Comparison of ENCODE assay signal across 8 cellular contexts in the genomic region with DNA sequence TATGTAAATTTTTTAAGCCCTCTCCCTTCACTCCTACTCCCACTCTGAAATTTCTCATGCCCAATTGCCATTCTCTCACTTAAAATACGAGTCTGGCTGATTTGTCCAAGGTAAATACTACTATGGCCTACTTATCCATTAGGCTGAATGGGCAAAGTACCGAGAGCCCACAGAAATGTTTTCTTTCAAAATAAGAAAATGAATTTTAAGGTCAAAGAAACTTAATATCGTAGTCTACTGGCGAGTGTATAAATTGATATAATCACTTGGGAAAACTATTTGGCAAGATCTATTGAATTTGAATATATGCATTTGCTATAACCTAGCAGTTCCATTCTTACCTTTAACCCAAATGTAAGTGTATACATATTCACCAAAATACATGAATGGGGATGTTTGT. TPM values are rescaled to one million over a fixed set of nuclear protein-coding genes. Genes with fewer than 3 reads are reported as not detected.
DNase-seq lines count a peak whose midpoint lies in the region; FAIRE-seq and TF ChIP-seq lines count a peak whose summit lies in the region.

No MANE protein-coding gene starts in this region.

- CTCF ChIA-PET in Calu3 (lab: Charles Lee) = interaction anchor here (1.4 kb wide), 1 partner anchor 49 kb away, joined by 3 read pairs; a partner anchor contains a TSS
- CTCF ChIA-PET in endothelial cell of umbilical vein (lab: Charles Lee) = interaction anchor here (1.3 to 1.5 kb wide), 3 partner anchors 12 to 93 kb away, joined by 3 to 11 read pairs (median 5); a partner anchor contains a TSS

- no peaks in the 10 kb centered on the region for H3K4me1 ChIP-seq in NT2/D1 (ENCODE audit: insufficient read depth, insufficient read length)
- peaks cover 8% of the 10 kb centered on the region for H3K4me1 ChIP-seq in endothelial cell of umbilical vein (ENCODE audit: control insufficient read depth, extremely low read depth, insufficient read depth, low read length)

- TF ChIP-seq POLR2A in endothelial cell of umbilical vein (IDR thresholded peaks at IDR 0.05; ENCODE audit: low read depth, low read length) (no peak), lower leg skin (IDR thresholded peaks at IDR 0.05) (no peak)

- H3K4me3 ChIP-seq in NT2/D1 (ENCODE audit: insufficient read length, low read depth) = peak overlapping the region; percentile 66
- H3K4me3 ChIP-seq in endothelial cell of umbilical vein (replicated peaks in 1 of 3; ENCODE audit: insufficient read depth in 1 of 3, low read depth in 1 of 3, low read length in 3 of 3) = no peak overlapping the region
- no peak overlapping the region for H3K4me3 ChIP-seq in H7 (ENCODE audit: insufficient read depth, low read depth, low read length)
- no peak overlapping the region for H3K4me3 ChIP-seq in lower leg skin (ENCODE audit: low read depth, poor library complexity, severe bottlenecking)

- H3K9me3 Mint-ChIP-seq in Calu3 (ENCODE audit: low read depth, unreplicated experiment) = peaks cover 29% of the 10 kb centered on the region
- H3K9me3 Mint-ChIP-seq in osteocyte (ENCODE audit: unreplicated experiment) = peaks cover 68% of the 10 kb centered on the region

- peak overlapping the region; percentile 99 for H2AFZ ChIP-seq in endothelial cell of umbilical vein (ENCODE audit: low read depth, low read length)

- no peaks in the 10 kb centered on the region for H3K79me2 ChIP-seq in endothelial cell of umbilical vein (ENCODE audit: control insufficient read depth, insufficient read depth, low read length)

- intact Hi-C loops in Calu3 (cut with micrococcal nuclease; ENCODE audit: unreplicated experiment) = no loop called here
- intact Hi-C loops in endothelial cell of umbilical vein (cut with micrococcal nuclease) = no loop called here
- intact Hi-C loops in lower leg skin (cut with DNase I; ENCODE audit: low total_unique reads) = no loop called here

- dilution Hi-C loops in endothelial cell of umbilical vein (cut with MboI; ENCODE audit: extremely low pct_ligation_motif_present, low sequenced_read_pairs) = no loop called here

- H3K4me2 ChIP-seq in endothelial cell of umbilical vein (ENCODE audit: insufficient read depth, low read length) = peak overlapping the region; percentile 80

- H4K20me1 ChIP-seq in endothelial cell of umbilical vein (replicated peaks; ENCODE audit: control insufficient read depth, extremely low read depth, insufficient read depth, low read length) = no peaks in the 10 kb centered on the region

- H3K9ac ChIP-seq in NT2/D1 (ENCODE audit: insufficient read length, low read depth) = no peak overlapping the region
- no peak overlapping the region for H3K9ac ChIP-seq in endothelial cell of umbilical vein (replicated peaks; ENCODE audit: extremely low read depth, insufficient read depth, low read length)

- WGBS in lower leg skin, 2 donors = 94% methylated on average over 4 of the region's 4 CpGs

- no TSS peak for BruUV-seq in Calu3 (replicated peaks; lab: Mats Ljungman, UMichigan)
- no TSS peak for BruUV-seq in endothelial cell of umbilical vein (replicated peaks; lab: Mats Ljungman, UMichigan)

- H3K36me3 Mint-ChIP-seq in Calu3 (ENCODE audit: insufficient read depth, unreplicated experiment) = peaks cover 13% of the 10 kb centered on the region
- H3K36me3 Mint-ChIP-seq in osteocyte (ENCODE audit: unreplicated experiment) = peaks cover 41% of the 10 kb centered on the region

- H3K4me1 Mint-ChIP-seq in Calu3 (ENCODE audit: low read depth, unreplicated experiment) = no peaks in the 10 kb centered on the region
- H3K4me1 Mint-ChIP-seq in osteocyte (ENCODE audit: unreplicated experiment) = peaks cover 17% of the 10 kb centered on the region

- no peak overlapping the region for H3K27ac Mint-ChIP-seq in Calu3 (ENCODE audit: unreplicated experiment)
- no peak overlapping the region for H3K27ac Mint-ChIP-seq in osteocyte (ENCODE audit: unreplicated experiment)

- FAIRE-seq in endothelial cell of umbilical vein (lab: Jason Lieb, UNC) = no peak

- H3K36me3 ChIP-seq in NT2/D1 (ENCODE audit: insufficient read depth, insufficient read length, low read length) (peaks cover 20% of the 10 kb centered on the region), endothelial cell of umbilical vein (ENCODE audit: control insufficient read depth in 2 of 2, extremely low read depth in 1 of 2, insufficient read depth in 2 of 2, low read length in 2 of 2) (no peaks in the 10 kb centered on the region), H7 (replicated peaks; ENCODE audit: control insufficient read depth, insufficient read depth, low read length) (no peaks in the 10 kb centered on the region)

- POLR2A ChIA-PET in endothelial cell of umbilical vein (lab: Charles Lee) = no interaction called here

- H3K9me3 ChIP-seq in NT2/D1 (ENCODE audit: insufficient read depth, low read length) (peaks cover 36% of the 10 kb centered on the region; the same call in 1 of the 2 replicates), endothelial cell of umbilical vein (replicated peaks; ENCODE audit: control insufficient read depth, insufficient read depth, low read length) (no peaks in the 10 kb centered on the region)

- H3K27me3 Mint-ChIP-seq in Calu3 (ENCODE audit: unreplicated experiment) (no peaks in the 10 kb centered on the region), osteocyte (ENCODE audit: unreplicated experiment) (no peaks in the 10 kb centered on the region)

- no peak overlapping the region for H3K27ac ChIP-seq in endothelial cell of umbilical vein (ENCODE audit: insufficient read depth, low read depth, low read length)

- H3K27me3 ChIP-seq in NT2/D1 (ENCODE audit: insufficient read depth, insufficient read length) (no peaks in the 10 kb centered on the region), endothelial cell of umbilical vein (ENCODE audit: control insufficient read depth in 2 of 2, insufficient read depth in 2 of 2, low read length in 2 of 2) (no peaks in the 10 kb centered on the region), H7 (ENCODE audit: control insufficient read depth, insufficient read depth, low read length) (no peaks in the 10 kb centered on the region)

- DNase-seq in Calu3 (no peak), NT2/D1 (ENCODE audit: low read depth, low spot score) (no peak), endothelial cell of umbilical vein (ENCODE audit: low read depth, low spot score) (no peak), osteocyte (ENCODE audit: extremely low spot score, unreplicated experiment) (no peak), RKO (ENCODE audit: low spot score) (no peak), kidney glomerular epithelial cell (lab: John Stamatoyannopoulos, UW) (no peak), H7 (no peak), lower leg skin (ENCODE audit: low spot score in 2 of 2) (no peak)

- no peaks in the 10 kb centered on the region for H3K9me1 ChIP-seq in endothelial cell of umbilical vein (replicated peaks; ENCODE audit: control insufficient read depth, extremely low read depth, insufficient read depth, low read length)

- H3K4me3 Mint-ChIP-seq in Calu3 (ENCODE audit: low read depth, unreplicated experiment) (peak overlapping the region; percentile 84), osteocyte (ENCODE audit: unreplicated experiment) (peak overlapping the region; percentile 97)

- TF ChIP-seq CTCF in Calu3 (IDR thresholded peaks at IDR 0.05; ENCODE audit: unreplicated experiment) = no peak
- no peak for TF ChIP-seq CTCF in endothelial cell of umbilical vein (IDR thresholded peaks at IDR 0.05; ENCODE audit: extremely low read depth in 1 of 2, insufficient read depth in 1 of 2, low read depth in 1 of 2, low read length in 2 of 2)
- no peak for TF ChIP-seq CTCF in osteocyte (IDR thresholded peaks at IDR 0.05)
- no peak for TF ChIP-seq CTCF in lower leg skin (IDR thresholded peaks at IDR 0.05)

TF ChIP-seq in endothelial cell of umbilical vein, 7 proteins besides CTCF, POLR2A, EP300 and RAD21 (continues in another document):
- no peak for TF ChIP-seq FOS (IDR thresholded peaks at IDR 0.05; ENCODE audit: borderline replicate concordance, insufficient read depth, low read length)

RNA-seq across cellular contexts. Expression of a gene that starts 18.6 kb away (rescaled TPM):
- total RNA-seq in Calu3 (2022) (4.4 and 4.6 TPM in 2 replicates), endothelial cell of umbilical vein (0.62 and 1.5 TPM in 2 replicates), osteocyte (6.5 and 6.6 TPM in 2 replicates), lower leg skin (1 to 10 TPM in 3 of 4 donors, under 1 TPM in 1; 0.71 to 4.5 (median 2.5) TPM)
- polyA plus RNA-seq in endothelial cell of umbilical vein = 0.37 and 0.68 TPM in 2 replicates
- 0.83 and 1.5 TPM in 2 replicates for polyA plus RNA-seq in endothelial cell of umbilical vein (2011; cell fraction: cytosol; rRNA removed)
- polyA plus RNA-seq in endothelial cell of umbilical vein (2011; cell fraction: nucleus; rRNA removed) = 0.98 and 1.9 TPM in 2 replicates
- polyA plus RNA-seq in endothelial cell of umbilical vein (2012) = 2.6 and 2.9 TPM in 2 replicates
- 0.38 and 0.61 TPM in 2 replicates for polyA minus RNA-seq in endothelial cell of umbilical vein
- polyA minus RNA-seq in endothelial cell of umbilical vein (2011; cell fraction: cytosol; rRNA and poly(A)+ RNA removed) = not detected
- 0.43 and 1.3 TPM in 2 replicates for polyA minus RNA-seq in endothelial cell of umbilical vein (2011; cell fraction: nucleus; rRNA and poly(A)+ RNA removed)
- 0.90 and 1.2 TPM in 2 replicates for total RNA-seq in H7 (2014; rRNA removed; shearing (Covaris generic))

RNA-seq across cellular contexts. Expression of a gene that starts 32.7 kb away (rescaled TPM):
- total RNA-seq in Calu3 (2022) (14.9 and 20.3 TPM in 2 replicates), endothelial cell of umbilical vein (10.8 and 11.2 TPM in 2 replicates), osteocyte (19.9 and 20.6 TPM in 2 replicates), lower leg skin (10 to 100 TPM in 3 of 4 donors, 1 to 10 TPM in 1; 7.8 to 13.1 (median 11.2) TPM)
- polyA plus RNA-seq in endothelial cell of umbilical vein = 4.7 and 6.1 TPM in 2 replicates
- 6.2 and 7.0 TPM in 2 replicates for polyA plus RNA-seq in endothelial cell of umbilical vein (2011; cell fraction: cytosol; rRNA removed)
- polyA plus RNA-seq in endothelial cell of umbilical vein (2011; cell fraction: nucleus; rRNA removed) = 16.7 and 18.5 TPM in 2 replicates
- polyA plus RNA-seq in endothelial cell of umbilical vein (2012) = 9.6 TPM in 2 replicates
- 16.5 and 16.9 TPM in 2 replicates for polyA minus RNA-seq in endothelial cell of umbilical vein
- 5.6 TPM for polyA minus RNA-seq in endothelial cell of umbilical vein (2011; cell fraction: cytosol; rRNA and poly(A)+ RNA removed)
- 8.3 and 12.8 TPM in 2 replicates for polyA minus RNA-seq in endothelial cell of umbilical vein (2011; cell fraction: nucleus; rRNA and poly(A)+ RNA removed)
- 11.6 and 11.9 TPM in 2 replicates for total RNA-seq in H7 (2014; rRNA removed; shearing (Covaris generic))

RNA-seq across cellular contexts. Expression of a gene that starts 48.6 kb away (rescaled TPM):
- total RNA-seq in Calu3 (2022) = 6.3 and 8.3 TPM in 2 replicates
- 4.2 and 6.0 TPM in 2 replicates for total RNA-seq in endothelial cell of umbilical vein
- polyA plus RNA-seq in endothelial cell of umbilical vein = 0.45 and 1.4 TPM in 2 replicates
- 1.1 and 1.2 TPM in 2 replicates for polyA plus RNA-seq in endothelial cell of umbilical vein (2011; cell fraction: cytosol; rRNA removed)
- polyA plus RNA-seq in endothelial cell of umbilical vein (2011; cell fraction: nucleus; rRNA removed) = 1.9 and 2.0 TPM in 2 replicates
- polyA plus RNA-seq in endothelial cell of umbilical vein (2012) = 1.4 TPM in 2 replicates
- 1.6 and 4.0 TPM in 2 replicates for polyA minus RNA-seq in endothelial cell of umbilical vein
- polyA minus RNA-seq in endothelial cell of umbilical vein (2011; cell fraction: cytosol; rRNA and poly(A)+ RNA removed) = 0.82 TPM
- polyA minus RNA-seq in endothelial cell of umbilical vein (2011; cell fraction: nucleus; rRNA and poly(A)+ RNA removed) = 3.4 and 3.7 TPM in 2 replicates
- total RNA-seq in osteocyte = 9.2 and 11.4 TPM in 2 replicates
- 2.2 and 3.0 TPM in 2 replicates for total RNA-seq in H7 (2014; rRNA removed; shearing (Covaris generic))
- total RNA-seq in lower leg skin = 1 to 10 TPM; 2.5 to 4.3 (median 3.6) TPM
